In the genomic region with DNA sequence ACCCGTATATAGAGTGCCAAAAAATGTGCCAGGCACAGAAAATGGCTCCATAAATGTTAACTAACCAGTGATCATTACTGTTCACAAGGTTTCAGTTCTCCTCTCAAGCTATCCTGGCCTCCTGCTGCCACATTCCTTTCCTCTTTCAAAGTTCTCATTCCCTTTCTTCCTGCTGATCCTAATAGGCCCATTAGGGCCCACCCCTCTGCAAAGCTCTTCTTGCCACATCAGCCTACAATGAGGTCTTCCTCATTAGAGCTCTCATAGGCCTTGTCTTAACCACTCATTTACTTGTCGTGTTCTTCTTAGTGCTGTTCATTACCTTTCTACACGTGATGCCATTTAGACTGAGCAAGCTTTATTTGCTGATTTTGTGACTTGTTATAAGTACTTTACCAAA, we compare ENCODE assay signal across 23 cellular contexts.
"Had no signal": no experiment of that assay in that cellular context is flagged by ENCODE, and none has a peak within 500 bp of the region (broad histone marks: within the 10 kb centered on the region; RNA-seq: fewer than 3 reads in every experiment).

No MANE protein-coding gene starts in this region.

- H3K4me3 Mint-ChIP-seq: effector memory CD8-positive, alpha-beta T cell; immature natural killer cell; natural killer cell; stimulated activated memory B cell treated with anti-CD40 and anti-IgM and Interleukin-4, amounts not matched to agents 10 μg/mL and 1 μg/mL and 100 μg/mL, for 72 hours; type B pancreatic cell had no signal

- H3K4me1 ChIP-seq: gastrocnemius medialis, heart left ventricle, left ventricle myocardium inferior, lower lobe of right lung, prostate gland, right atrium auricular region, sigmoid colon, testis, tibial artery had no signal

- H3K27me3 ChIP-seq: gastrocnemius medialis, heart left ventricle, hepatocyte, neutrophil, right atrium auricular region, sigmoid colon, testis, tibial artery had no signal

- H3K27ac ChIP-seq: gastrocnemius medialis, heart left ventricle, hepatocyte, left ventricle myocardium inferior, lower lobe of right lung, neutrophil, prostate gland, right atrium auricular region, sigmoid colon, testis, tibial artery had no signal

- H3K36me3 Mint-ChIP-seq: natural killer cell, type B pancreatic cell had no signal

- DNase-seq: cerebellar nuclear complex; cortex of kidney; effector memory CD8-positive, alpha-beta T cell; gastrocnemius medialis; heart left ventricle; immature natural killer cell; kidney glomerular epithelial cell; left colon; left ventricle myocardium inferior; lower lobe of right lung; natural killer cell; sigmoid colon; stimulated activated CD4-positive, alpha-beta T cell treated with anti-CD3 and anti-CD28 coated beads, Interleukin-4, amount 100 ng/mL, for 4 hours; stimulated activated naive CD8-positive, alpha-beta T cell treated with anti-CD3 and anti-CD28 coated beads, Interleukin-15, Interleukin-2, amounts not matched to agents 100 U/mL and 50 U/mL, for 24 hours; substantia nigra; testis; tibial artery had no signal

- ATAC-seq: effector memory CD8-positive, alpha-beta T cell; gastrocnemius medialis; heart left ventricle; left colon; lower lobe of right lung; natural killer cell; stimulated activated memory B cell treated with anti-CD40 and anti-IgM and Interleukin-4, amounts not matched to agents 10 μg/mL and 1 μg/mL and 100 μg/mL, for 72 hours; stimulated activated naive CD8-positive, alpha-beta T cell treated with anti-CD3 and anti-CD28 coated beads, Interleukin-15, Interleukin-2, amounts not matched to agents 100 U/mL and 50 U/mL, for 24 hours had no signal

- H3K36me3 ChIP-seq: gastrocnemius medialis, heart left ventricle, left ventricle myocardium inferior, lower lobe of right lung, neutrophil, prostate gland, right atrium auricular region, sigmoid colon, tibial artery had no signal

- H3K9me3 ChIP-seq: gastrocnemius medialis, heart left ventricle, lower lobe of right lung, neutrophil, prostate gland, right atrium auricular region, sigmoid colon, testis, tibial artery had no signal

- H3K9me3 Mint-ChIP-seq: effector memory CD8-positive, alpha-beta T cell; natural killer cell; type B pancreatic cell had no signal

- H3K4me1 Mint-ChIP-seq: immature natural killer cell; natural killer cell; stimulated activated memory B cell treated with anti-CD40 and anti-IgM and Interleukin-4, amounts not matched to agents 10 μg/mL and 1 μg/mL and 100 μg/mL, for 72 hours had no signal

- H3K4me2 ChIP-seq: hepatocyte had no signal

- H3K27ac Mint-ChIP-seq: effector memory CD8-positive, alpha-beta T cell; immature natural killer cell; natural killer cell; stimulated activated memory B cell treated with anti-CD40 and anti-IgM and Interleukin-4, amounts not matched to agents 10 μg/mL and 1 μg/mL and 100 μg/mL, for 72 hours; type B pancreatic cell had no signal

- H3K4me3 ChIP-seq: gastrocnemius medialis, heart left ventricle, hepatocyte, left ventricle myocardium inferior, lower lobe of right lung, prostate gland, right atrium auricular region, sigmoid colon, testis, tibial artery had no signal

- H3K79me2 ChIP-seq: hepatocyte had no signal

- H3K27me3 Mint-ChIP-seq: type B pancreatic cell had no signal
